In the genomic region with DNA sequence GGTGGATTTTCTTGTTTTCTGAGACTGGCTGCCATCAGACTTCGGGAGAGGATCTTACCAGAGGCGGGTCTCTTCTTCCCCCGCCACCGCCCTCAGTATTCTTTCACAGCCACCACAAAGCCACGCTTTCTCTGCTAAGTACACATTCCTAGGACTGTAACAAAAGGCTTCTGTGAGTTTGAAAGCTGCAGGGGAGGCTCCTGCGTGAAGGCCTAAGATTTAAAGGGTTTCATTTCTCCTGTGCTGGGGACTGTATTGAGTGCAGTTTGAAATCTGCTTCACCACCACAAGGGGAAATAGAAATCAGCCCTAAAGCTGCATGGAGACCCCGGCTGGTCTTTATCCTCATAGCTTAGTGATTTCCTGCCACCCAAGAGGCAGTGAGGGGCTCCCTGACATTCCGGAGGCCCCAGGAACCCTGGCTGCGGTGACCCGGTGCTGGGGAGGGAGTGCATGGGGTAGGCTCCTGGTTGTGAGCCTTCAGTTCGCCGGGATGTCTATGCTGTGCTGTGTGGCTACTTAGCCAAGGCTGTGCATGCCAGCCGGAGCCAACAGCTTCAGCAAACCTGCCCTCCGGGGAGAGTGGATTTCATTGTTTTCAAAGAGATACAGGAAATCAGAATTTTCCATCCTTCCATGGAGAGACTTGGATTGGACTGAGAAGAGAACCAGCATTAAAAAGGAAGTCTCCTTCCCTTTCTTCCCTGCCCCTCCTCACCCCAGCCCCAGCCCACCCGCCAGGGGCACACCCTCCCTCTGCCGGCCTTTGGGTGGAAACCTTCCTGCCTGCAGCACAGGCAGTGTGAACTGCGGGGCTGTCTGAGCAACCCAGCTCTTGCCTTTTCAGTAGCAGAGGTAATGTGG, we compare ENCODE assay signal across 8 cellular contexts.
DNase-seq lines count a peak whose midpoint lies in the region; ATAC-seq, FAIRE-seq and TF ChIP-seq lines count a peak whose summit lies in the region.

No MANE protein-coding gene starts in this region.

- H3K27ac ChIP-seq in HUES64 (ENCODE audit: low read depth, low read length) (peak overlapping the region; percentile 90), gastroesophageal sphincter (peak overlapping the region; percentile 35 to 83 (median 82)), osteoblast (ENCODE audit: low read depth, low read length) (peak overlapping the region; percentile 56)

- peak; percentile 54 for DNase-seq in DMS53 treated with DMSO at 0.1 percent for 48 hours (lab: John Stamatoyannopoulos, UW; ENCODE audit: unreplicated experiment)
- peak; percentile 70 for DNase-seq in UCSD-AML1 (lab: John Stamatoyannopoulos, UW; ENCODE audit: unreplicated experiment)
- peak; percentile 38 for DNase-seq in osteoblast (ENCODE audit: insufficient read length, low spot score, missing footprints)
- no peak for DNase-seq in SKM-1 (lab: John Stamatoyannopoulos, UW; ENCODE audit: unreplicated experiment)
- DNase-seq in frontal cortex (ENCODE audit: low spot score in 2 of 2): no peak

- peak; percentile 51 for ATAC-seq in GM19455 (IDR thresholded peaks at IDR 0.05; ENCODE audit: unreplicated experiment)
- peak; percentile 62 for ATAC-seq in gastroesophageal sphincter

- H4K20me1 ChIP-seq in osteoblast (ENCODE audit: insufficient read depth, low read length): peaks cover 4% of the 10 kb centered on the region

- H3K4me1 ChIP-seq in HUES64 (ENCODE audit: insufficient read depth, low read length) (peaks cover 52% of the 10 kb centered on the region), gastroesophageal sphincter (peaks cover 4 to 80% (median 38%) of the 10 kb centered on the region in 3 donors), osteoblast (ENCODE audit: insufficient read depth, low read length) (peaks cover 34% of the 10 kb centered on the region)

- H3K9me3 ChIP-seq in HUES64 (ENCODE audit: insufficient read depth, low read depth, low read length) (no peaks in the 10 kb centered on the region), gastroesophageal sphincter (no peaks in the 10 kb centered on the region), osteoblast (ENCODE audit: low read depth, low read length) (no peaks in the 10 kb centered on the region)

- peak overlapping the region; percentile 68 for H3K9ac ChIP-seq in HUES64 (ENCODE audit: low read depth, low read length)

- no peaks in the 10 kb centered on the region for H3K27me3 ChIP-seq in HUES64 (ENCODE audit: insufficient read depth, low read length)
- no peaks in the 10 kb centered on the region for H3K27me3 ChIP-seq in gastroesophageal sphincter
- no peaks in the 10 kb centered on the region for H3K27me3 ChIP-seq in osteoblast (ENCODE audit: insufficient read depth, low read length)

- TF ChIP-seq EP300 in gastroesophageal sphincter (IDR thresholded peaks at IDR 0.05): no peak

- peak in 3 of 4 experiments; percentile 2 to 44 (median 21) for TF ChIP-seq CTCF in gastroesophageal sphincter (IDR thresholded peaks at IDR 0.05)
- TF ChIP-seq CTCF in osteoblast (IDR thresholded peaks at IDR 0.05; ENCODE audit: extremely low read depth, low read depth, low read length): no peak

- peak overlapping the region; percentile 75 for H3K4me2 ChIP-seq in osteoblast (ENCODE audit: insufficient read depth, low read length)

- TF ChIP-seq POLR2A in gastroesophageal sphincter (IDR thresholded peaks at IDR 0.05): no peak

- WGBS in HUES64: 15% methylated on average over 16 of the region's 17 CpGs
- WGBS in gastroesophageal sphincter (ENCODE audit: low coverage in 1 of 2), 2 donors: 21 to 28% methylated on average over 3 to 6 of the region's 17 CpGs

- no peak for FAIRE-seq in frontal cortex (lab: Jason Lieb, UNC)

- H3K79me2 ChIP-seq in osteoblast (ENCODE audit: insufficient read depth, low read length): no peaks in the 10 kb centered on the region

- peak overlapping the region; percentile 64 for H2AFZ ChIP-seq in osteoblast (ENCODE audit: low read length)

- H3K4me3 ChIP-seq in HUES64 (ENCODE audit: low read length) (peak overlapping the region; percentile 33), gastroesophageal sphincter (peak overlapping the region; percentile 1 to 38), osteoblast (ENCODE audit: insufficient read depth, low read length) (peak overlapping the region; percentile 55)

- no peaks in the 10 kb centered on the region for H3K36me3 ChIP-seq in HUES64 (ENCODE audit: insufficient read depth, low read length)
- no peaks in the 10 kb centered on the region for H3K36me3 ChIP-seq in gastroesophageal sphincter
- no peaks in the 10 kb centered on the region for H3K36me3 ChIP-seq in osteoblast (ENCODE audit: insufficient read depth, low read length)

Comparison
In these comparisons a context has a peak if more than half of its experiments do, and no peak if none do; other contexts are left out.
1. DNase-seq: peak in DMS53 treated with DMSO at 0.1 percent for 48 hours (single experiment), UCSD-AML1 (single experiment) and osteoblast (single experiment); none in SKM-1 (single experiment) and frontal cortex (0 of 2).
2. Peak in every context shown above with its lines, with median percentiles within 50 percentile points of each other: H3K27ac ChIP-seq and H3K4me3 ChIP-seq.